1 cellular context compared by ENCODE assay signal in the genomic region with DNA sequence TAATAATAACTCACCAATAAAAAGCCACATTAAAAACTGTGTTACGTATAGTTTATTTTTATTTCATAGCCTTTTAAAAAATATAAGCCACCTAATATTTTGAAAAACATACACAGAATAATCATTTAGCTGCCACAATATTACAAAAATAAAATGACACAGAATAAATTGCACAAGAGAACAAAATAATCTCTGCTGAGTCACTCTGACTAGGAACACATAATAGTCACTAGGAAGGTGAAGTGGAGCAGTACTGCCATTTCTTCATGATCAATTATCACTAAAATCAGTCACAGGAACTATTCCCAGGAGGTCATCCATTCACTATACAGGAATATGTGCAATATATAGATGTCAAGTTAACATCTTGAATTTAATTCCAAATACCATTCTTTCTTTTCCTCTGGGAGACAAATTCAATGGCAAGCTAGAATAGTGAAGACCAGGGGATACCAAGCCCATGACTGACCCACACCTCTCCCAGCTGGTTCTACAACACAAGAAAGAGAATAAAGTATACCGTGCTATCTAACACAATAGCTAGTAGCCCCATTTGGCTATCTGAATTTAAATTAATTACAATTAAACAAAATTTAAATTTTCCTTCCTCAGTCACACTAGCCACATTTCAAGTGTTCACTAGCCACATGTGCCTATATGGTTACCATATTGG.
TF ChIP-seq lines count a peak whose summit lies in the region.

No MANE protein-coding gene starts in this region.

TF ChIP-seq in GM23338, 12 proteins besides CTCF, POLR2A, EP300 and RAD21 (continued from another document):
- TF ChIP-seq, protein P1, sequence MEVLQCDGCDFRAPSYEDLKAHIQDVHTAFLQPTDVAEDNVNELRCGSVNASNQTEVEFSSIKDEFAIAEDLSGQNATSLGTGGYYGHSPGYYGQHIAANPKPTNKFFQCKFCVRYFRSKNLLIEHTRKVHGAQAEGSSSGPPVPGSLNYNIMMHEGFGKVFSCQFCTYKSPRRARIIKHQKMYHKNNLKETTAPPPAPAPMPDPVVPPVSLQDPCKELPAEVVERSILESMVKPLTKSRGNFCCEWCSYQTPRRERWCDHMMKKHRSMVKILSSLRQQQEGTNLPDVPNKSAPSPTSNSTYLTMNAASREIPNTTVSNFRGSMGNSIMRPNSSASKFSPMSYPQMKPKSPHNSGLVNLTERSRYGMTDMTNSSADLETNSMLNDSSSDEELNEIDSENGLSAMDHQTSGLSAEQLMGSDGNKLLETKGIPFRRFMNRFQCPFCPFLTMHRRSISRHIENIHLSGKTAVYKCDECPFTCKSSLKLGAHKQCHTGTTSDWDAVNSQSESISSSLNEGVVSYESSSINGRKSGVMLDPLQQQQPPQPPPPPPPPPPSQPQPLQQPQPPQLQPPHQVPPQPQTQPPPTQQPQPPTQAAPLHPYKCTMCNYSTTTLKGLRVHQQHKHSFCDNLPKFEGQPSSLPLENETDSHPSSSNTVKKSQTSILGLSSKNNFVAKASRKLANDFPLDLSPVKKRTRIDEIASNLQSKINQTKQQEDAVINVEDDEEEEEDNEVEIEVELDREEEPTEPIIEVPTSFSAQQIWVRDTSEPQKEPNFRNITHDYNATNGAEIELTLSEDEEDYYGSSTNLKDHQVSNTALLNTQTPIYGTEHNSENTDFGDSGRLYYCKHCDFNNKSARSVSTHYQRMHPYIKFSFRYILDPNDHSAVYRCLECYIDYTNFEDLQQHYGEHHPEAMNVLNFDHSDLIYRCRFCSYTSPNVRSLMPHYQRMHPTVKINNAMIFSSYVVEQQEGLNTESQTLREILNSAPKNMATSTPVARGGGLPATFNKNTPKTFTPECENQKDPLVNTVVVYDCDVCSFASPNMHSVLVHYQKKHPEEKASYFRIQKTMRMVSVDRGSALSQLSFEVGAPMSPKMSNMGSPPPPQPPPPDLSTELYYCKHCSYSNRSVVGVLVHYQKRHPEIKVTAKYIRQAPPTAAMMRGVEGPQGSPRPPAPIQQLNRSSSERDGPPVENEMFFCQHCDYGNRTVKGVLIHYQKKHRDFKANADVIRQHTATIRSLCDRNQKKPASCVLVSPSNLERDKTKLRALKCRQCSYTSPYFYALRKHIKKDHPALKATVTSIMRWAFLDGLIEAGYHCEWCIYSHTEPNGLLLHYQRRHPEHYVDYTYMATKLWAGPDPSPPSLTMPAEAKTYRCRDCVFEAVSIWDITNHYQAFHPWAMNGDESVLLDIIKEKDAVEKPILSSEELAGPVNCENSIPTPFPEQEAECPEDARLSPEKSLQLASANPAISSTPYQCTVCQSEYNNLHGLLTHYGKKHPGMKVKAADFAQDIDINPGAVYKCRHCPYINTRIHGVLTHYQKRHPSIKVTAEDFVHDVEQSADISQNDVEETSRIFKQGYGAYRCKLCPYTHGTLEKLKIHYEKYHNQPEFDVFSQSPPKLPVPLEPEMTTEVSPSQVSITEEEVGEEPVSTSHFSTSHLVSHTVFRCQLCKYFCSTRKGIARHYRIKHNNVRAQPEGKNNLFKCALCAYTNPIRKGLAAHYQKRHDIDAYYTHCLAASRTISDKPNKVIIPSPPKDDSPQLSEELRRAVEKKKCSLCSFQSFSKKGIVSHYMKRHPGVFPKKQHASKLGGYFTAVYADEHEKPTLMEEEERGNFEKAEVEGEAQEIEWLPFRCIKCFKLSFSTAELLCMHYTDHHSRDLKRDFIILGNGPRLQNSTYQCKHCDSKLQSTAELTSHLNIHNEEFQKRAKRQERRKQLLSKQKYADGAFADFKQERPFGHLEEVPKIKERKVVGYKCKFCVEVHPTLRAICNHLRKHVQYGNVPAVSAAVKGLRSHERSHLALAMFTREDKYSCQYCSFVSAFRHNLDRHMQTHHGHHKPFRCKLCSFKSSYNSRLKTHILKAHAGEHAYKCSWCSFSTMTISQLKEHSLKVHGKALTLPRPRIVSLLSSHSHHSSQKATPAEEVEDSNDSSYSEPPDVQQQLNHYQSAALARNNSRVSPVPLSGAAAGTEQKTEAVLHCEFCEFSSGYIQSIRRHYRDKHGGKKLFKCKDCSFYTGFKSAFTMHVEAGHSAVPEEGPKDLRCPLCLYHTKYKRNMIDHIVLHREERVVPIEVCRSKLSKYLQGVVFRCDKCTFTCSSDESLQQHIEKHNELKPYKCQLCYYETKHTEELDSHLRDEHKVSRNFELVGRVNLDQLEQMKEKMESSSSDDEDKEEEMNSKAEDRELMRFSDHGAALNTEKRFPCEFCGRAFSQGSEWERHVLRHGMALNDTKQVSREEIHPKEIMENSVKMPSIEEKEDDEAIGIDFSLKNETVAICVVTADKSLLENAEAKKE (CRISPR knock-in tag; IDR thresholded peaks at IDR 0.05), result no peak
- TF ChIP-seq STAT1 (IDR thresholded peaks at IDR 0.05; ENCODE audit: unreplicated experiment) (no peak), EZH2 (IDR thresholded peaks at IDR 0.05; ENCODE audit: low read depth, unreplicated experiment) (no peak)
- TF ChIP-seq, protein P2, sequence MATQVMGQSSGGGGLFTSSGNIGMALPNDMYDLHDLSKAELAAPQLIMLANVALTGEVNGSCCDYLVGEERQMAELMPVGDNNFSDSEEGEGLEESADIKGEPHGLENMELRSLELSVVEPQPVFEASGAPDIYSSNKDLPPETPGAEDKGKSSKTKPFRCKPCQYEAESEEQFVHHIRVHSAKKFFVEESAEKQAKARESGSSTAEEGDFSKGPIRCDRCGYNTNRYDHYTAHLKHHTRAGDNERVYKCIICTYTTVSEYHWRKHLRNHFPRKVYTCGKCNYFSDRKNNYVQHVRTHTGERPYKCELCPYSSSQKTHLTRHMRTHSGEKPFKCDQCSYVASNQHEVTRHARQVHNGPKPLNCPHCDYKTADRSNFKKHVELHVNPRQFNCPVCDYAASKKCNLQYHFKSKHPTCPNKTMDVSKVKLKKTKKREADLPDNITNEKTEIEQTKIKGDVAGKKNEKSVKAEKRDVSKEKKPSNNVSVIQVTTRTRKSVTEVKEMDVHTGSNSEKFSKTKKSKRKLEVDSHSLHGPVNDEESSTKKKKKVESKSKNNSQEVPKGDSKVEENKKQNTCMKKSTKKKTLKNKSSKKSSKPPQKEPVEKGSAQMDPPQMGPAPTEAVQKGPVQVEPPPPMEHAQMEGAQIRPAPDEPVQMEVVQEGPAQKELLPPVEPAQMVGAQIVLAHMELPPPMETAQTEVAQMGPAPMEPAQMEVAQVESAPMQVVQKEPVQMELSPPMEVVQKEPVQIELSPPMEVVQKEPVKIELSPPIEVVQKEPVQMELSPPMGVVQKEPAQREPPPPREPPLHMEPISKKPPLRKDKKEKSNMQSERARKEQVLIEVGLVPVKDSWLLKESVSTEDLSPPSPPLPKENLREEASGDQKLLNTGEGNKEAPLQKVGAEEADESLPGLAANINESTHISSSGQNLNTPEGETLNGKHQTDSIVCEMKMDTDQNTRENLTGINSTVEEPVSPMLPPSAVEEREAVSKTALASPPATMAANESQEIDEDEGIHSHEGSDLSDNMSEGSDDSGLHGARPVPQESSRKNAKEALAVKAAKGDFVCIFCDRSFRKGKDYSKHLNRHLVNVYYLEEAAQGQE (IDR thresholded peaks at IDR 0.05; ENCODE audit: unreplicated experiment), result no peak
